In the genomic region with DNA sequence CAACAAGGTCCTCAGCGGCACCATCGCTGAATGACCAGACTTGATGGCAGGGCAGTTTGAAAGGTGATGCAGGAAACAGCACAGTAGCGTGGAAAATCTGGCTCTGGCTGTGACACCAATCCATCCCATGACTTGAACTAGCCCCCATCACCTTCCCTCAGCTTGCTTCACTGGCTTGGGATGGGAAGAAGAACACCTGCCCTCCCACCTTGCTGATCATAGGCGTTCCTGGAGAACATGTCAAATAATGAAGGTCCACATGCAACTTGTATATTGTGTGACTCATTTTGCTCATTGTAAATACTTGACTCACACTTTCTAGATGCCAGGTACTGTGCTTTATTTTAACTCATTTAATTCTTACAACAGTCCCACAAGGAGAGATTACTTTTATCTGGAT, we compare ENCODE assay signal across 24 cellular contexts.
"Had no signal": no experiment of that assay in that cellular context is flagged by ENCODE, and none has a peak within 500 bp of the region (broad histone marks: within the 10 kb centered on the region; RNA-seq: fewer than 3 reads in every experiment).

No MANE protein-coding gene starts in this region.

- H3K4me3 Mint-ChIP-seq: activated B cell treated with CpG ODN at 0.5 μM for 24 hours; activated CD4-positive, alpha-beta T cell treated with anti-CD3 and anti-CD28 coated beads for 36 hours; activated naive CD4-positive, alpha-beta T cell treated with anti-CD3 and anti-CD28 coated beads, Interleukin-2, amount 10 ng/mL, durations not matched to agents 7 days and 5 days; activated T-cell treated with anti-CD3 and anti-CD28 coated beads, Interleukin-2, amount 50 U/mL, for 72 hours; dendritic cell treated with granulocyte-macrophage colony-stimulating factor and Interleukin-4, amounts not matched to agents 40 ng/mL and 50 ng/mL, for 4 days; naive B cell; stimulated activated effector memory CD8-positive, alpha-beta T cell treated with anti-CD3 and anti-CD28 coated beads, Interleukin-12 subunit alpha, Interleukin-12 subunit beta, amount 100 ng/mL, for 72 hours; stimulated activated naive CD8-positive, alpha-beta T cell treated with anti-CD3 and anti-CD28 coated beads, Interleukin-15, amount 100 ng/mL, for 72 hours had no signal

- H3K9me3 ChIP-seq: esophagus squamous epithelium had no signal

- H3K27me3 Mint-ChIP-seq: activated naive CD4-positive, alpha-beta T cell treated with anti-CD3 and anti-CD28 coated beads, Interleukin-2, amount 10 ng/mL, durations not matched to agents 7 days and 5 days; dendritic cell treated with granulocyte-macrophage colony-stimulating factor and Interleukin-4, amounts not matched to agents 40 ng/mL and 50 ng/mL, for 4 days had no signal

- DNase-seq: activated B cell treated with CpG ODN at 0.5 μM for 24 hours; activated CD4-positive, alpha-beta T cell treated with anti-CD3 and anti-CD28 coated beads for 36 hours; activated CD4-positive, alpha-beta T cell treated with anti-CD3 and anti-CD28 coated beads, Interleukin-2, amount 50 U/mL, for 48 hours; activated effector memory CD4-positive, alpha-beta T cell treated with anti-CD3 and anti-CD28 coated beads, Interleukin-2, amount 50 U/mL, for 16 hours; activated naive CD4-positive, alpha-beta T cell treated with anti-CD3 and anti-CD28 coated beads, Interleukin-2, amount 10 ng/mL, durations not matched to agents 7 days and 5 days; activated T-cell treated with anti-CD3 and anti-CD28 coated beads, Interleukin-2, amount 50 U/mL, for 72 hours; amygdala; effector CD4-positive, alpha-beta T cell; esophagus squamous epithelium; heart right ventricle; islet precursor cell; left colon; mesenchymal stem cell; naive B cell; occipital lobe; posterior cingulate gyrus; small intestine; stimulated activated CD4-positive, alpha-beta T cell treated with anti-CD3 and anti-CD28 coated beads, Interleukin-2, amount 100 ng/mL, for 24 hours; stimulated activated naive CD8-positive, alpha-beta T cell treated with anti-CD3 and anti-CD28 coated beads, Interleukin-15, amount 100 ng/mL, for 72 hours; T-helper 9 cell; tibial artery had no signal

- H3K4me3 ChIP-seq: cardiac muscle cell, esophagus squamous epithelium, heart right ventricle, tibial artery had no signal

- H3K27me3 ChIP-seq: cardiac muscle cell, esophagus squamous epithelium, tibial artery had no signal

- H3K36me3 Mint-ChIP-seq: activated naive CD4-positive, alpha-beta T cell treated with anti-CD3 and anti-CD28 coated beads, Interleukin-2, amount 10 ng/mL, durations not matched to agents 7 days and 5 days; stimulated activated effector memory CD8-positive, alpha-beta T cell treated with anti-CD3 and anti-CD28 coated beads, Interleukin-12 subunit alpha, Interleukin-12 subunit beta, amount 100 ng/mL, for 72 hours had no signal

- H3K4me1 ChIP-seq: heart right ventricle, tibial artery had no signal

- H3K36me3 ChIP-seq: cardiac muscle cell, esophagus squamous epithelium, heart right ventricle, tibial artery had no signal

- H3K27ac ChIP-seq: cardiac muscle cell, esophagus squamous epithelium, heart right ventricle, tibial artery had no signal

- H3K27ac Mint-ChIP-seq: activated B cell treated with CpG ODN at 0.5 μM for 24 hours; activated CD4-positive, alpha-beta T cell treated with anti-CD3 and anti-CD28 coated beads for 36 hours; activated naive CD4-positive, alpha-beta T cell treated with anti-CD3 and anti-CD28 coated beads, Interleukin-2, amount 10 ng/mL, durations not matched to agents 7 days and 5 days; activated T-cell treated with anti-CD3 and anti-CD28 coated beads, Interleukin-2, amount 50 U/mL, for 72 hours; dendritic cell treated with granulocyte-macrophage colony-stimulating factor and Interleukin-4, amounts not matched to agents 40 ng/mL and 50 ng/mL, for 4 days; naive B cell; stimulated activated effector memory CD8-positive, alpha-beta T cell treated with anti-CD3 and anti-CD28 coated beads, Interleukin-12 subunit alpha, Interleukin-12 subunit beta, amount 100 ng/mL, for 72 hours; stimulated activated naive CD8-positive, alpha-beta T cell treated with anti-CD3 and anti-CD28 coated beads, Interleukin-15, amount 100 ng/mL, for 72 hours had no signal

- H3K9me3 Mint-ChIP-seq: activated naive CD4-positive, alpha-beta T cell treated with anti-CD3 and anti-CD28 coated beads, Interleukin-2, amount 10 ng/mL, durations not matched to agents 7 days and 5 days; activated T-cell treated with anti-CD3 and anti-CD28 coated beads, Interleukin-2, amount 50 U/mL, for 72 hours; dendritic cell treated with granulocyte-macrophage colony-stimulating factor and Interleukin-4, amounts not matched to agents 40 ng/mL and 50 ng/mL, for 4 days; stimulated activated effector memory CD8-positive, alpha-beta T cell treated with anti-CD3 and anti-CD28 coated beads, Interleukin-12 subunit alpha, Interleukin-12 subunit beta, amount 100 ng/mL, for 72 hours had no signal

- H3K4me1 Mint-ChIP-seq: activated B cell treated with CpG ODN at 0.5 μM for 24 hours; activated CD4-positive, alpha-beta T cell treated with anti-CD3 and anti-CD28 coated beads for 36 hours; activated naive CD4-positive, alpha-beta T cell treated with anti-CD3 and anti-CD28 coated beads, Interleukin-2, amount 10 ng/mL, durations not matched to agents 7 days and 5 days; naive B cell; stimulated activated effector memory CD8-positive, alpha-beta T cell treated with anti-CD3 and anti-CD28 coated beads, Interleukin-12 subunit alpha, Interleukin-12 subunit beta, amount 100 ng/mL, for 72 hours; stimulated activated naive CD8-positive, alpha-beta T cell treated with anti-CD3 and anti-CD28 coated beads, Interleukin-15, amount 100 ng/mL, for 72 hours had no signal
